In genomic region chr15:74784854-74785715, GRCh38 we compare ENCODE assay signal across 2 cellular contexts.
A peak's percentile ranks its signal among the peaks of the same experiment; 100 is the strongest.
TF ChIP-seq lines count a peak whose summit lies in the region.

No MANE protein-coding gene starts in this region.

TF ChIP-seq in A549, 52 proteins besides CTCF, POLR2A, EP300 and RAD21:
- no peak for TF ChIP-seq PBX3 (IDR thresholded peaks at IDR 0.05)
- no peak for TF ChIP-seq CHD4 (IDR thresholded peaks at IDR 0.05; ENCODE audit: borderline replicate concordance)
- no peak for TF ChIP-seq E2F6 (IDR thresholded peaks at IDR 0.05; ENCODE audit: borderline replicate concordance, low read depth)
- no peak for TF ChIP-seq SREBF2 (IDR thresholded peaks at IDR 0.05)
- TF ChIP-seq CHD2 (IDR thresholded peaks at IDR 0.05; ENCODE audit: low read length, partially characterized antibody): no peak
- no peak for TF ChIP-seq RCOR1 (IDR thresholded peaks at IDR 0.05; ENCODE audit: low read depth, low read length)
- TF ChIP-seq CBX8 (IDR thresholded peaks at IDR 0.05): no peak
- TF ChIP-seq BHLHE40 (IDR thresholded peaks at IDR 0.05; ENCODE audit: low read depth, low read length): no peak

TF ChIP-seq in GM12878, 131 proteins besides CTCF, POLR2A, EP300 and RAD21:
- TF ChIP-seq POLR2AphosphoS5 (IDR thresholded peaks at IDR 0.05; ENCODE audit: low read length): peak; percentile 32
- no peak for TF ChIP-seq KDM1A (IDR thresholded peaks at IDR 0.05; ENCODE audit: borderline replicate concordance)
- no peak for TF ChIP-seq ZNF622 (IDR thresholded peaks at IDR 0.05)
- TF ChIP-seq ZNF687 (IDR thresholded peaks at IDR 0.05): peak; percentile 60
- TF ChIP-seq BCL3 (IDR thresholded peaks at IDR 0.05; ENCODE audit: borderline replicate concordance, insufficient read depth, low read depth, low read length, poor library complexity, severe bottlenecking): no peak
- 0 out of 2 replicates have a peak, but pooled peaks have one; percentile 9 for TF ChIP-seq IKZF1 (conservative IDR thresholded peaks at IDR 0.05)
- peak; percentile 30; the same call in 1 of the 2 replicates for TF ChIP-seq MLLT1 (IDR thresholded peaks at IDR 0.05)
- no peak for TF ChIP-seq ZBTB40 (IDR thresholded peaks at IDR 0.05; ENCODE audit: borderline replicate concordance)
- 0 out of 2 replicates have a peak, but pooled peaks have one; percentile 8 for TF ChIP-seq CREM (IDR thresholded peaks at IDR 0.05; ENCODE audit: low read depth)
- TF ChIP-seq LARP7 (IDR thresholded peaks at IDR 0.05): 0 out of 2 replicates have a peak, but pooled peaks have one; percentile 30
- TF ChIP-seq ZNF207 (IDR thresholded peaks at IDR 0.05; ENCODE audit: borderline replicate concordance): 0 out of 2 replicates have a peak, but pooled peaks have one; percentile 5
- TF ChIP-seq IRF4 (IDR thresholded peaks at IDR 0.05; ENCODE audit: low read depth, low read length): no peak
- no peak for TF ChIP-seq ATF7 (IDR thresholded peaks at IDR 0.05; ENCODE audit: low read depth)
- no peak for TF ChIP-seq ZZZ3 (IDR thresholded peaks at IDR 0.05; ENCODE audit: control insufficient read depth, insufficient read length, low read depth)
